8 cellular contexts compared by ENCODE assay signal in genomic region chr9:77433675-77434445, GRCh38.
DNase-seq lines count a peak whose midpoint lies in the region; ATAC-seq, FAIRE-seq and TF ChIP-seq lines count a peak whose summit lies in the region.

No MANE protein-coding gene starts in this region.

- in situ Hi-C loops in KBM-7 (cut with MboI; ENCODE audit: low pct_unique_long_range_greater_than_20kb, low sequenced_read_pairs) = loop anchor here (25.0 kb wide), 1 partner anchor 303 kb away; no protein-coding TSS in a partner anchor

- H3K36me3 ChIP-seq in SJCRH30 (no peaks in the 10 kb centered on the region), astrocyte (ENCODE audit: insufficient read depth, low read length) (no peaks in the 10 kb centered on the region)

- DNase-seq in EL (peak; percentile 69), KBM-7 (peak; percentile 65), SJCRH30 (peak; percentile 69 to 83), astrocyte (ENCODE audit: low read depth) (peak; percentile 47), hippocampal formation (lab: John Stamatoyannopoulos, UW) (peak; percentile 55 to 75), skeletal muscle cell (ENCODE audit: low read depth) (peak; percentile 33)

- peak; percentile 100 for TF ChIP-seq CTCF in astrocyte (IDR thresholded peaks at IDR 0.05; ENCODE audit: insufficient read depth, low read depth, low read length)

- H3K4me1 Mint-ChIP-seq in astrocyte (ENCODE audit: low read depth, unreplicated experiment) = peaks cover 11% of the 10 kb centered on the region

- H3K4me1 ChIP-seq in SJCRH30 = no peaks in the 10 kb centered on the region
- peaks cover 13% of the 10 kb centered on the region for H3K4me1 ChIP-seq in astrocyte (ENCODE audit: insufficient read depth, low read length)

- no peaks in the 10 kb centered on the region for H3K79me2 ChIP-seq in astrocyte (ENCODE audit: insufficient read depth, low read length)

- H3K27ac ChIP-seq in SJCRH30 (no peak overlapping the region), astrocyte (ENCODE audit: low read depth, low read length) (no peak overlapping the region)

- peak; percentile 84 for ATAC-seq in GM21390 (IDR thresholded peaks at IDR 0.05; ENCODE audit: unreplicated experiment)
- no peak for ATAC-seq in HG03025 (IDR thresholded peaks at IDR 0.05; ENCODE audit: low FRiP score, unreplicated experiment)

- H3K9me3 Mint-ChIP-seq in astrocyte (ENCODE audit: unreplicated experiment) = no peaks in the 10 kb centered on the region

- peak; percentile 54 for FAIRE-seq in astrocyte (lab: Jason Lieb, UNC)

- H3K27me3 ChIP-seq in SJCRH30 = no peaks in the 10 kb centered on the region
- H3K27me3 ChIP-seq in astrocyte (ENCODE audit: insufficient read depth, low read length) = no peaks in the 10 kb centered on the region

- H3K4me3 ChIP-seq in SJCRH30 = peak overlapping the region; percentile 5; the same call in 1 of the 2 replicates
- H3K4me3 ChIP-seq in astrocyte (ENCODE audit: insufficient read depth, low read depth, low read length) = no peak overlapping the region
- no peak overlapping the region for H3K4me3 ChIP-seq in skeletal muscle cell (ENCODE audit: low read depth, low read length)

- peak overlapping the region; percentile 27 for H2AFZ ChIP-seq in astrocyte (ENCODE audit: low read depth, low read length)

- H4K20me1 ChIP-seq in astrocyte (ENCODE audit: insufficient read depth, low read length) = no peaks in the 10 kb centered on the region

- peak overlapping the region; percentile 86 for H3K27ac Mint-ChIP-seq in astrocyte (ENCODE audit: unreplicated experiment)

- peak overlapping the region; percentile 34 for H3K4me2 ChIP-seq in astrocyte (ENCODE audit: low read length)

- H3K36me3 Mint-ChIP-seq in astrocyte (ENCODE audit: low read depth, unreplicated experiment) = peaks cover 3% of the 10 kb centered on the region

- no peak overlapping the region for H3K4me3 Mint-ChIP-seq in astrocyte (ENCODE audit: unreplicated experiment)

- no peaks in the 10 kb centered on the region for H3K27me3 Mint-ChIP-seq in astrocyte (ENCODE audit: low read depth, unreplicated experiment)

- H3K9ac ChIP-seq in astrocyte (ENCODE audit: low read length) = peak overlapping the region; percentile 16

- H3K9me3 ChIP-seq in SJCRH30 (replicated peaks) (no peaks in the 10 kb centered on the region), astrocyte (ENCODE audit: insufficient read depth, low read depth, low read length) (no peaks in the 10 kb centered on the region)
